Comparison of ENCODE assay signal across 10 cellular contexts in genomic region chr1:229058111-229058551, GRCh38.
A peak's percentile ranks its signal among the peaks of the same experiment; 100 is the strongest.
DNase-seq lines count a peak whose midpoint lies in the region; ATAC-seq, FAIRE-seq and TF ChIP-seq lines count a peak whose summit lies in the region.
"Had no signal": no experiment of that assay in that cellular context is flagged by ENCODE, and none has a peak within 500 bp of the region (broad histone marks: within the 10 kb centered on the region; RNA-seq: fewer than 3 reads in every experiment).

No MANE protein-coding gene starts in this region.

- H3K4me3 ChIP-seq in K562, result no peak overlapping the region
- H3K4me3 ChIP-seq: SK-N-MC had no signal

- TF ChIP-seq CTCF in K562 (IDR thresholded peaks at IDR 0.05 in 2 of 3, conservative IDR thresholded peaks at IDR 0.05 in 1 of 3; ENCODE audit: insufficient read depth in 2 of 3, low read depth in 1 of 3, low read length in 3 of 3) (no peak), GM20000 (IDR thresholded peaks at IDR 0.05; ENCODE audit: extremely low read depth, missing control alignments) (no peak)

- H3K36me3 ChIP-seq in K562 (ENCODE audit: control insufficient read depth, insufficient read depth, low read length), result no peaks in the 10 kb centered on the region
- H3K36me3 ChIP-seq: brain microvascular endothelial cell had no signal

- intact Hi-C loops in K562 (cut with micrococcal nuclease), result no loop called here

- H3K27ac ChIP-seq in K562 (ENCODE audit: extremely low read depth, low read depth, low read length), result no peak overlapping the region
- H3K27ac ChIP-seq: brain microvascular endothelial cell, SK-N-MC had no signal

- TF ChIP-seq EP300 in Ishikawa (IDR thresholded peaks at IDR 0.05; ENCODE audit: borderline replicate concordance) (no peak), K562 (IDR thresholded peaks at IDR 0.05; ENCODE audit: low read length) (no peak)

- H3K27me3 ChIP-seq in K562 (ENCODE audit: control insufficient read depth in 2 of 2, insufficient read depth in 2 of 2, low read length in 2 of 2), result peaks cover 20 to 49% of the 10 kb centered on the region in 2 experiments

- TF ChIP-seq POLR2A in K562 (conservative IDR thresholded peaks at IDR 0.05), result no peak

- no peaks in the 10 kb centered on the region for H3K79me2 ChIP-seq in K562 (ENCODE audit: control insufficient read depth, insufficient read depth, low read length)

- 2% methylated on average over 11 of the region's 11 CpGs for WGBS in K562 (ENCODE audit: insufficient coverage, low coverage, missing lambda C conversion rate)

- in situ Hi-C loops in K562 (cut with MboI), result no loop called here

- H3K9ac ChIP-seq in K562 (ENCODE audit: insufficient read depth in 1 of 2, low read depth in 2 of 2, low read length in 2 of 2), result no peak overlapping the region

- no peaks in the 10 kb centered on the region for H3K9me1 ChIP-seq in K562 (ENCODE audit: control insufficient read depth, insufficient read depth, low read length)

- TF ChIP-seq RAD21 in Ishikawa (IDR thresholded peaks at IDR 0.05; ENCODE audit: low read depth) (no peak), K562 (CRISPR knock-in tag; conservative IDR thresholded peaks at IDR 0.05 in 1 of 2, IDR thresholded peaks at IDR 0.05 in 1 of 2) (no peak)

- no peak overlapping the region for H2AFZ ChIP-seq in K562 (ENCODE audit: low read depth, low read length)

- ATAC-seq in K562 (no peak), GM21786 (IDR thresholded peaks at IDR 0.05; ENCODE audit: unreplicated experiment) (no peak), HG02885 (IDR thresholded peaks at IDR 0.05; ENCODE audit: poor library complexity, unreplicated experiment) (no peak)

- POLR2A ChIA-PET in K562 (lab: Yijun Ruan, JAX), result interaction anchor here (1.0 to 1.3 kb wide), 2 partner anchors 9 to 12 kb away, joined by 4 to 6 read pairs; no protein-coding TSS in a partner anchor

- DNase-seq in NCI-H774 (lab: John Stamatoyannopoulos, UW) (peak; percentile 22), K562 (ENCODE audit: extremely low read depth in 1 of 4, low spot score in 3 of 4) (no peak), MV-4-11 (lab: John Stamatoyannopoulos, UW) (no peak), GM20000 (ENCODE audit: low spot score) (no peak)
- peak; percentile 17 for DNase-seq in stimulated activated CD4-positive, alpha-beta T cell treated with anti-CD3 and anti-CD28 coated beads, Interleukin-4, amount 100 ng/mL, for 1 hour
- DNase-seq: brain microvascular endothelial cell had no signal

- no TSS peak for BruUV-seq in K562 (replicated peaks; lab: Mats Ljungman, UMichigan)

- H3K4me1 ChIP-seq in K562 (replicated peaks in 1 of 2; ENCODE audit: control insufficient read depth in 2 of 2, insufficient read depth in 2 of 2, low read length in 2 of 2), result peaks cover 0 to 3% of the 10 kb centered on the region in 2 experiments; a peak in 1 of 5 replicates

- H4K20me1 ChIP-seq in K562 (replicated peaks; ENCODE audit: control insufficient read depth, insufficient read depth, low read length), result no peaks in the 10 kb centered on the region

- no peaks in the 10 kb centered on the region for H3K9me3 ChIP-seq in K562 (replicated peaks; ENCODE audit: control insufficient read depth, insufficient read depth, low read depth, low read length)

- no peak overlapping the region for H3K4me2 ChIP-seq in K562 (ENCODE audit: insufficient read depth, low read length)

- CTCF ChIA-PET in K562 (lab: Yijun Ruan, JAX; ENCODE audit: low intra/inter-chr PET ratio), result no interaction called here

- no peak for FAIRE-seq in K562 (lab: Jason Lieb, UNC)

TF ChIP-seq in Ishikawa, 13 proteins besides CTCF, POLR2A, EP300 and RAD21:
- TF ChIP-seq TCF12 (IDR thresholded peaks at IDR 0.05; ENCODE audit: low read depth) (no peak), USF1 (IDR thresholded peaks at IDR 0.05) (no peak), TAF1 (IDR thresholded peaks at IDR 0.05; ENCODE audit: low read depth) (no peak), NFIC (IDR thresholded peaks at IDR 0.05) (peak; percentile 71), EGR1 (IDR thresholded peaks at IDR 0.05) (no peak), FOXM1 (IDR thresholded peaks at IDR 0.05; ENCODE audit: borderline replicate concordance, low read depth) (no peak), YY1 (IDR thresholded peaks at IDR 0.05; ENCODE audit: low read depth) (no peak), ZBTB7A (IDR thresholded peaks at IDR 0.05; ENCODE audit: low read depth) (no peak)

TF ChIP-seq in K562, 482 proteins besides CTCF, POLR2A, EP300 and RAD21:
- TF ChIP-seq SRSF9 (IDR thresholded peaks at IDR 0.05; ENCODE audit: borderline replicate concordance, low read depth, low read length), result no peak
- 0 out of 2 replicates have a peak, but pooled peaks have one; percentile 5 for TF ChIP-seq NFIC (IDR thresholded peaks at IDR 0.05)

Comparison
In these comparisons a context has a peak if more than half of its experiments do, and no peak if none do; other contexts are left out.
1. DNase-seq: peak in NCI-H774 (single experiment) and stimulated activated CD4-positive, alpha-beta T cell treated with anti-CD3 and anti-CD28 coated beads, Interleukin-4, amount 100 ng/mL, for 1 hour (single experiment); none in K562 (0 of 4), MV-4-11 (single experiment) and GM20000 (single experiment).